In genomic region chr6:169283924-169284323, GRCh38 we compare ENCODE assay signal across 23 cellular contexts. TPM values are rescaled to one million over a fixed set of nuclear protein-coding genes. Genes with fewer than 3 reads are reported as not detected.
"Had no signal": no experiment of that assay in that cellular context is flagged by ENCODE, and none has a peak within 500 bp of the region (broad histone marks: within the 10 kb centered on the region; RNA-seq: fewer than 3 reads in every experiment).

No MANE protein-coding gene starts in this region.

- H3K27ac ChIP-seq: SJSA1, SK-N-MC had no signal

- H3K4me3 ChIP-seq: MG63, SJSA1, SK-N-MC had no signal

- H3K9me3 ChIP-seq: MG63, SJSA1 had no signal

- H3K27me3 ChIP-seq: MG63, SJSA1 had no signal

- DNase-seq: Karpas-422, KG1, MG63, NCI-H1092, NCI-H1105 treated with DMSO at 0.1 percent for 48 hours, NCI-H1417 treated with DMSO at 0.1 percent for 48 hours, NCI-H1694 treated with DMSO at 0.1 percent for 48 hours, NCI-H1930, NCI-H2081, NCI-H2107, NCI-H226, NCI-H446, NCI-H510A, NCI-H524 treated with DMSO at 0.1 percent for 48 hours, NCI-H69, NCI-H774, Right ventricle myocardium superior, RPMI8226, SIG-M5 had no signal

- FAIRE-seq: RCC 7860 had no signal

- H3K36me3 ChIP-seq: MG63, SJSA1 had no signal

- H3K4me1 ChIP-seq: SJSA1 had no signal

RNA-seq across cellular contexts. Expression of gene THBS2, which starts 30.3 kb away (rescaled TPM):
- total RNA-seq: HT-29, SJSA1 had no signal
